Comparison of ENCODE assay signal across 1 cellular context in the genomic region with DNA sequence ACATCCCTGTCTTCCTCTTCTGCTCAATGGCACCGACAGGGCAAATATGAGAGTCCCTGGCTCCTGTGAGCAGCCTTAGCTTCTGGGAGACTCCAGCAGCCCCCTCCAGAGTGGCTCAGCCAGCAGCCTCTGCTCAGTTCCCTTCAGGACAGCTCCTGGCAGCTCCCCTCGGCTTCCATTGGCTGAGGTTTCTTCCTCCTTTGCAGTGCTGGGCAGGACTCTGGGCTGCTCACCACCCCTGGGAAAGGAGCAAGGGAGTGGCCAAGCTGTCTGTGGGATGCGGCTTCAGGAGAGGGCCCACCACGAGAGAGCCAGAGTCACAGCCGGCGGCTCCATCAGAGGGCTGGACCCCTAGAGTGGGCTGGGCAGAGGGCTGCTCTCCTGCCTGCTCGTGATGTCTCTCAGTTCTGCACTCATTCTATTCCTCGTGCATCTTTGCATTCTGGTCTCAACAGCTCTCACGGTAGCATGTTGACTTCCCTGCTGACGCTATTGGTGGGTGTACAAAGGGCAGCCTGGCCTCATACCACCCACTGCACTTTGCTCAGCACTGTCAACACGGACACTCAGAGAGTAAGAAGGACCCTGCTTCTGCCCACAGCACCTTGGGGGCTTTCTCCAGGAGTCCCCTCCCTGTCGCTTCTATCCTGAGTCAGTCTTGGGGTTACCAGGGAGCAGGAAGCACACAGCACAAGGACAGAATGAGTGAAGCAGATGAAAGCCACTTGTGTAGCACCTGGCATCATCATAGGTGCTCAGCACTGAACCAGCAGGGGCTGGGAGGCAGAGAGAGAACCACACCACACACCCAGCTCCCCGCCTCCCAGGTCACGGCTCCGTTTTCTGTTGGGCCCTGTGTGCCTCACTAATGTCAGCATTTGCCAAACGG.
A peak's percentile ranks its signal among the peaks of the same experiment; 100 is the strongest.
TF ChIP-seq lines count a peak whose summit lies in the region.

No MANE protein-coding gene starts in this region.

TF ChIP-seq in HepG2, 621 proteins besides CTCF, POLR2A, EP300 and RAD21 (continued from another document and continues in another):
- TF ChIP-seq, protein P1, sequence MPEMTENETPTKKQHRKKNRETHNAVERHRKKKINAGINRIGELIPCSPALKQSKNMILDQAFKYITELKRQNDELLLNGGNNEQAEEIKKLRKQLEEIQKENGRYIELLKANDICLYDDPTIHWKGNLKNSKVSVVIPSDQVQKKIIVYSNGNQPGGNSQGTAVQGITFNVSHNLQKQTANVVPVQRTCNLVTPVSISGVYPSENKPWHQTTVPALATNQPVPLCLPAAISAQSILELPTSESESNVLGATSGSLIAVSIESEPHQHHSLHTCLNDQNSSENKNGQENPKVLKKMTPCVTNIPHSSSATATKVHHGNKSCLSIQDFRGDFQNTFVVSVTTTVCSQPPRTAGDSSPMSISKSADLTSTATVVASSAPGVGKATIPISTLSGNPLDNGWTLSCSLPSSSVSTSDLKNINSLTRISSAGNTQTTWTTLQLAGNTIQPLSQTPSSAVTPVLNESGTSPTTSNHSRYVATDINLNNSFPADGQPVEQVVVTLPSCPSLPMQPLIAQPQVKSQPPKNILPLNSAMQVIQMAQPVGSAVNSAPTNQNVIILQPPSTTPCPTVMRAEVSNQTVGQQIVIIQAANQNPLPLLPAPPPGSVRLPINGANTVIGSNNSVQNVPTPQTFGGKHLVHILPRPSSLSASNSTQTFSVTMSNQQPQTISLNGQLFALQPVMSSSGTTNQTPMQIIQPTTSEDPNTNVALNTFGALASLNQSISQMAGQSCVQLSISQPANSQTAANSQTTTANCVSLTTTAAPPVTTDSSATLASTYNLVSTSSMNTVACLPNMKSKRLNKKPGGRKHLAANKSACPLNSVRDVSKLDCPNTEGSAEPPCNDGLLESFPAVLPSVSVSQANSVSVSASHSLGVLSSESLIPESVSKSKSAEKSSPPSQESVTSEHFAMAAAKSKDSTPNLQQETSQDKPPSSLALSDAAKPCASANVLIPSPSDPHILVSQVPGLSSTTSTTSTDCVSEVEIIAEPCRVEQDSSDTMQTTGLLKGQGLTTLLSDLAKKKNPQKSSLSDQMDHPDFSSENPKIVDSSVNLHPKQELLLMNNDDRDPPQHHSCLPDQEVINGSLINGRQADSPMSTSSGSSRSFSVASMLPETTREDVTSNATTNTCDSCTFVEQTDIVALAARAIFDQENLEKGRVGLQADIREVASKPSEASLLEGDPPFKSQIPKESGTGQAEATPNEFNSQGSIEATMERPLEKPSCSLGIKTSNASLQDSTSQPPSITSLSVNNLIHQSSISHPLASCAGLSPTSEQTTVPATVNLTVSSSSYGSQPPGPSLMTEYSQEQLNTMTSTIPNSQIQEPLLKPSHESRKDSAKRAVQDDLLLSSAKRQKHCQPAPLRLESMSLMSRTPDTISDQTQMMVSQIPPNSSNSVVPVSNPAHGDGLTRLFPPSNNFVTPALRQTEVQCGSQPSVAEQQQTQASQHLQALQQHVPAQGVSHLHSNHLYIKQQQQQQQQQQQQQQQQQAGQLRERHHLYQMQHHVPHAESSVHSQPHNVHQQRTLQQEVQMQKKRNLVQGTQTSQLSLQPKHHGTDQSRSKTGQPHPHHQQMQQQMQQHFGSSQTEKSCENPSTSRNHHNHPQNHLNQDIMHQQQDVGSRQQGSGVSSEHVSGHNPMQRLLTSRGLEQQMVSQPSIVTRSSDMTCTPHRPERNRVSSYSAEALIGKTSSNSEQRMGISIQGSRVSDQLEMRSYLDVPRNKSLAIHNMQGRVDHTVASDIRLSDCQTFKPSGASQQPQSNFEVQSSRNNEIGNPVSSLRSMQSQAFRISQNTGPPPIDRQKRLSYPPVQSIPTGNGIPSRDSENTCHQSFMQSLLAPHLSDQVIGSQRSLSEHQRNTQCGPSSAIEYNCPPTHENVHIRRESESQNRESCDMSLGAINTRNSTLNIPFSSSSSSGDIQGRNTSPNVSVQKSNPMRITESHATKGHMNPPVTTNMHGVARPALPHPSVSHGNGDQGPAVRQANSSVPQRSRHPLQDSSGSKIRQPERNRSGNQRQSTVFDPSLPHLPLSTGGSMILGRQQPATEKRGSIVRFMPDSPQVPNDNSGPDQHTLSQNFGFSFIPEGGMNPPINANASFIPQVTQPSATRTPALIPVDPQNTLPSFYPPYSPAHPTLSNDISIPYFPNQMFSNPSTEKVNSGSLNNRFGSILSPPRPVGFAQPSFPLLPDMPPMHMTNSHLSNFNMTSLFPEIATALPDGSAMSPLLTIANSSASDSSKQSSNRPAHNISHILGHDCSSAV (CRISPR knock-in tag; IDR thresholded peaks at IDR 0.05; ENCODE audit: borderline replicate concordance) = no peak
- TF ChIP-seq ATAD3A (CRISPR knock-in tag; IDR thresholded peaks at IDR 0.05) (no peak), CHCHD3 (CRISPR knock-in tag; IDR thresholded peaks at IDR 0.05) (no peak), ZSCAN30 (CRISPR knock-in tag; IDR thresholded peaks at IDR 0.05) (no peak), ZNF672 (CRISPR knock-in tag; IDR thresholded peaks at IDR 0.05) (no peak), FOXC1 (CRISPR knock-in tag; IDR thresholded peaks at IDR 0.05; ENCODE audit: borderline replicate concordance) (peak; percentile 41; the same call in 1 of the 2 replicates), FLYWCH1 (CRISPR knock-in tag; IDR thresholded peaks at IDR 0.05) (no peak), ZNF33A (CRISPR knock-in tag; IDR thresholded peaks at IDR 0.05; ENCODE audit: borderline replicate concordance) (no peak), CHD2 (IDR thresholded peaks at IDR 0.05; ENCODE audit: low read depth, low read length) (no peak), TBX2 (CRISPR knock-in tag; IDR thresholded peaks at IDR 0.05; ENCODE audit: borderline replicate concordance) (peak; percentile 33; the same call in 1 of the 2 replicates), ZMYM4 (CRISPR knock-in tag; IDR thresholded peaks at IDR 0.05) (no peak), NFRKB (IDR thresholded peaks at IDR 0.05) (no peak), ZNF333 (CRISPR knock-in tag; IDR thresholded peaks at IDR 0.05; ENCODE audit: borderline replicate concordance) (no peak), KDM6A (CRISPR knock-in tag; IDR thresholded peaks at IDR 0.05; ENCODE audit: low read depth) (0 out of 2 replicates have a peak, but pooled peaks have one; percentile 36)
- TF ChIP-seq, protein P2, sequence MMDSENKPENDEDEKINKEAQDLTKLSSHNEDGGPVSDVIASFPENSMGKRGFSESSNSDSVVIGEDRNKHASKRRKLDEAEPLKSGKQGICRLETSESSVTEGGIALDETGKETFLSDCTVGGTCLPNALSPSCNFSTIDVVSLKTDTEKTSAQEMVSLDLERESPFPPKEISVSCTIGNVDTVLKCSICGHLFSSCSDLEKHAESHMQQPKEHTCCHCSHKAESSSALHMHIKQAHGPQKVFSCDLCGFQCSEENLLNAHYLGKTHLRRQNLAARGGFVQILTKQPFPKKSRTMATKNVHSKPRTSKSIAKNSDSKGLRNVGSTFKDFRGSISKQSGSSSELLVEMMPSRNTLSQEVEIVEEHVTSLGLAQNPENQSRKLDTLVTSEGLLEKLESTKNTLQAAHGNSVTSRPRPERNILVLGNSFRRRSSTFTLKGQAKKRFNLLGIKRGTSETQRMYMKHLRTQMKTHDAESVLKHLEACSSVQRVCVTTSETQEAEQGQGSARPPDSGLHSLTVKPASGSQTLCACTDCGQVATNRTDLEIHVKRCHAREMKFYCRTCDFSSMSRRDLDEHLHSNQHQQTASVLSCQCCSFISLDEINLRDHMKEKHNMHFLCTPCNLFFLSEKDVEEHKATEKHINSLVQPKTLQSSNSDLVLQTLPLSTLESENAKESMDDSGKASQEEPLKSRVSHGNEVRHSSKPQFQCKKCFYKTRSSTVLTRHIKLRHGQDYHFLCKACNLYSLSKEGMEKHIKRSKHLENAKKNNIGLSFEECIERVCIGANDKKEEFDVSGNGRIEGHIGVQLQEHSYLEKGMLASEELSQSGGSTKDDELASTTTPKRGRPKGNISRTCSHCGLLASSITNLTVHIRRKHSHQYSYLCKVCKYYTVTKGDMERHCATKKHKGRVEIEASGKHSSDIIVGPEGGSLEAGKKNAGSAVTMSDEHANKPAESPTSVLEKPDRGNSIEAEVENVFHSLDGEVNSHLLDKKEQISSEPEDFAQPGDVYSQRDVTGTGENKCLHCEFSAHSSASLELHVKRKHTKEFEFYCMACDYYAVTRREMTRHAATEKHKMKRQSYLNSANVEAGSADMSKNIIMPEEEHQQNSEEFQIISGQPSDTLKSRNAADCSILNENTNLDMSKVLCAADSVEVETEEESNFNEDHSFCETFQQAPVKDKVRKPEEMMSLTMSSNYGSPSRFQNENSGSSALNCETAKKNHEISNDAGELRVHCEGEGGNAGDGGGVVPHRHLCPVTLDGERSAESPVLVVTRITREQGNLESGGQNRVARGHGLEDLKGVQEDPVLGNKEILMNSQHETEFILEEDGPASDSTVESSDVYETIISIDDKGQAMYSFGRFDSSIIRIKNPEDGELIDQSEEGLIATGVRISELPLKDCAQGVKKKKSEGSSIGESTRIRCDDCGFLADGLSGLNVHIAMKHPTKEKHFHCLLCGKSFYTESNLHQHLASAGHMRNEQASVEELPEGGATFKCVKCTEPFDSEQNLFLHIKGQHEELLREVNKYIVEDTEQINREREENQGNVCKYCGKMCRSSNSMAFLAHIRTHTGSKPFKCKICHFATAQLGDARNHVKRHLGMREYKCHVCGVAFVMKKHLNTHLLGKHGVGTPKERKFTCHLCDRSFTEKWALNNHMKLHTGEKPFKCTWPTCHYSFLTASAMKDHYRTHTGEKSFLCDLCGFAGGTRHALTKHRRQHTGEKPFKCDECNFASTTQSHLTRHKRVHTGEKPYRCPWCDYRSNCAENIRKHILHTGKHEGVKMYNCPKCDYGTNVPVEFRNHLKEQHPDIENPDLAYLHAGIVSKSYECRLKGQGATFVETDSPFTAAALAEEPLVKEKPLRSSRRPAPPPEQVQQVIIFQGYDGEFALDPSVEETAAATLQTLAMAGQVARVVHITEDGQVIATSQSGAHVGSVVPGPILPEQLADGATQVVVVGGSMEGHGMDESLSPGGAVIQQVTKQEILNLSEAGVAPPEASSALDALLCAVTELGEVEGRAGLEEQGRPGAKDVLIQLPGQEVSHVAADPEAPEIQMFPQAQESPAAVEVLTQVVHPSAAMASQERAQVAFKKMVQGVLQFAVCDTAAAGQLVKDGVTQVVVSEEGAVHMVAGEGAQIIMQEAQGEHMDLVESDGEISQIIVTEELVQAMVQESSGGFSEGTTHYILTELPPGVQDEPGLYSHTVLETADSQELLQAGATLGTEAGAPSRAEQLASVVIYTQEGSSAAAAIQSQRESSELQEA (CRISPR knock-in tag; IDR thresholded peaks at IDR 0.05; ENCODE audit: not compliant biosample characterization) = peak; percentile 44
- TF ChIP-seq, protein P3, sequence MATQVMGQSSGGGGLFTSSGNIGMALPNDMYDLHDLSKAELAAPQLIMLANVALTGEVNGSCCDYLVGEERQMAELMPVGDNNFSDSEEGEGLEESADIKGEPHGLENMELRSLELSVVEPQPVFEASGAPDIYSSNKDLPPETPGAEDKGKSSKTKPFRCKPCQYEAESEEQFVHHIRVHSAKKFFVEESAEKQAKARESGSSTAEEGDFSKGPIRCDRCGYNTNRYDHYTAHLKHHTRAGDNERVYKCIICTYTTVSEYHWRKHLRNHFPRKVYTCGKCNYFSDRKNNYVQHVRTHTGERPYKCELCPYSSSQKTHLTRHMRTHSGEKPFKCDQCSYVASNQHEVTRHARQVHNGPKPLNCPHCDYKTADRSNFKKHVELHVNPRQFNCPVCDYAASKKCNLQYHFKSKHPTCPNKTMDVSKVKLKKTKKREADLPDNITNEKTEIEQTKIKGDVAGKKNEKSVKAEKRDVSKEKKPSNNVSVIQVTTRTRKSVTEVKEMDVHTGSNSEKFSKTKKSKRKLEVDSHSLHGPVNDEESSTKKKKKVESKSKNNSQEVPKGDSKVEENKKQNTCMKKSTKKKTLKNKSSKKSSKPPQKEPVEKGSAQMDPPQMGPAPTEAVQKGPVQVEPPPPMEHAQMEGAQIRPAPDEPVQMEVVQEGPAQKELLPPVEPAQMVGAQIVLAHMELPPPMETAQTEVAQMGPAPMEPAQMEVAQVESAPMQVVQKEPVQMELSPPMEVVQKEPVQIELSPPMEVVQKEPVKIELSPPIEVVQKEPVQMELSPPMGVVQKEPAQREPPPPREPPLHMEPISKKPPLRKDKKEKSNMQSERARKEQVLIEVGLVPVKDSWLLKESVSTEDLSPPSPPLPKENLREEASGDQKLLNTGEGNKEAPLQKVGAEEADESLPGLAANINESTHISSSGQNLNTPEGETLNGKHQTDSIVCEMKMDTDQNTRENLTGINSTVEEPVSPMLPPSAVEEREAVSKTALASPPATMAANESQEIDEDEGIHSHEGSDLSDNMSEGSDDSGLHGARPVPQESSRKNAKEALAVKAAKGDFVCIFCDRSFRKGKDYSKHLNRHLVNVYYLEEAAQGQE (IDR thresholded peaks at IDR 0.05; ENCODE audit: borderline replicate concordance in 1 of 2, low read depth in 1 of 2, low read length in 2 of 2) = no peak
- TF ChIP-seq, protein P4, sequence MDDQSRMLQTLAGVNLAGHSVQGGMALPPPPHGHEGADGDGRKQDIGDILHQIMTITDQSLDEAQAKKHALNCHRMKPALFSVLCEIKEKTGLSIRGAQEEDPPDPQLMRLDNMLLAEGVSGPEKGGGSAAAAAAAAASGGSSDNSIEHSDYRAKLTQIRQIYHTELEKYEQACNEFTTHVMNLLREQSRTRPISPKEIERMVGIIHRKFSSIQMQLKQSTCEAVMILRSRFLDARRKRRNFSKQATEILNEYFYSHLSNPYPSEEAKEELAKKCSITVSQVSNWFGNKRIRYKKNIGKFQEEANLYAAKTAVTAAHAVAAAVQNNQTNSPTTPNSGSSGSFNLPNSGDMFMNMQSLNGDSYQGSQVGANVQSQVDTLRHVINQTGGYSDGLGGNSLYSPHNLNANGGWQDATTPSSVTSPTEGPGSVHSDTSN (CRISPR knock-in tag; IDR thresholded peaks at IDR 0.05; ENCODE audit: borderline replicate concordance) = no peak
- TF ChIP-seq, protein P5, sequence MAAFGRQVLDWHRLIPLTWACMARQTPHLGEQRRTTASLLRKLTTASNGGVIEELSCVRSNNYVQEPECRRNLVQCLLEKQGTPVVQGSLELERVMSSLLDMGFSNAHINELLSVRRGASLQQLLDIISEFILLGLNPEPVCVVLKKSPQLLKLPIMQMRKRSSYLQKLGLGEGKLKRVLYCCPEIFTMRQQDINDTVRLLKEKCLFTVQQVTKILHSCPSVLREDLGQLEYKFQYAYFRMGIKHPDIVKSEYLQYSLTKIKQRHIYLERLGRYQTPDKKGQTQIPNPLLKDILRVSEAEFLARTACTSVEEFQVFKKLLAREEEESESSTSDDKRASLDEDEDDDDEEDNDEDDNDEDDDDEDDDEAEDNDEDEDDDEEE (CRISPR knock-in tag; IDR thresholded peaks at IDR 0.05) = 0 out of 2 replicates have a peak, but pooled peaks have one; percentile 48
